ENCODE assay signal across 22 cellular contexts in the genomic region with DNA sequence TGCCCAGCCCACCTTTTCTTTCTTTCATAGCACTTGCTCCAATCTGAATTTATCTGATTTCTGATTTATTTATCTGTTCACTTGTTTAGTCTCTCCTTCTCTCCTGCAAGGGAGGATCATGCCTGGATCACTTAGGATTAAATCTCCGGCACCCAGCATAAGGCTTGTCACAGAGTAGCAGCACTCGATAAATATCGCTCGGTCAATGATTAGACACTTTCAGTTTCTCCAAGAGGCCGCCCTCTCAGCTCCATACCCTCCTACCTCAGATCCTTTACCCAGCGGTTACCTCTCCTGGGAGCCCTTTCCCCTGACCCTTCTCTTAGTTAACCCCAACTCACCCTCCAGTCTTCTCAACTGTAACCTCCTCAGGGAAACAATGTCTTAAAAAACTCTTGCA. TPM values are rescaled to one million over a fixed set of nuclear protein-coding genes. Genes with fewer than 3 reads are reported as not detected.
DNase-seq lines count a peak whose midpoint lies in the region; ATAC-seq and TF ChIP-seq lines count a peak whose summit lies in the region.
"Had no signal": no experiment of that assay in that cellular context is flagged by ENCODE, and none has a peak within 500 bp of the region (broad histone marks: within the 10 kb centered on the region; RNA-seq: fewer than 3 reads in every experiment).

No MANE protein-coding gene starts in this region.

- H3K4me3 Mint-ChIP-seq in WTC11 (peak overlapping the region; percentile 34; the same call in 1 of the 2 replicates), progenitor cell of endocrine pancreas (ENCODE audit: low read depth) (peak overlapping the region; percentile 52)
- H3K4me3 Mint-ChIP-seq in naive thymus-derived CD8-positive, alpha-beta T cell = peak overlapping the region in 2 of 10 donors; percentile 4 to 22
- H3K4me3 Mint-ChIP-seq: activated CD4-positive, alpha-beta T cell treated with anti-CD3 and anti-CD28 coated beads for 36 hours; activated T-cell treated with anti-CD3 and anti-CD28 coated beads, Interleukin-2, amount 50 U/mL, for 4 hours; stimulated activated naive B cell treated with anti-CD40 and anti-IgM and Interleukin-4, amounts not matched to agents 10 μg/mL and 1 μg/mL and 100 μg/mL, for 72 hours had no signal

- H3K27ac ChIP-seq in GM23248 (no peak overlapping the region), hepatocyte (no peak overlapping the region)

- peaks cover 7% of the 10 kb centered on the region; the same call in 1 of the 2 replicates for H3K79me2 ChIP-seq in GM23248 (ENCODE audit: insufficient read depth)
- H3K79me2 ChIP-seq in hepatocyte = peaks cover 2% of the 10 kb centered on the region

- H3K27ac Mint-ChIP-seq in WTC11 = no peak overlapping the region
- no peak overlapping the region for H3K27ac Mint-ChIP-seq in progenitor cell of endocrine pancreas
- peak overlapping the region in 2 of 10 donors; percentile 47 to 52 for H3K27ac Mint-ChIP-seq in naive thymus-derived CD8-positive, alpha-beta T cell
- H3K27ac Mint-ChIP-seq: activated CD4-positive, alpha-beta T cell treated with anti-CD3 and anti-CD28 coated beads for 36 hours; stimulated activated naive B cell treated with anti-CD40 and anti-IgM and Interleukin-4, amounts not matched to agents 10 μg/mL and 1 μg/mL and 100 μg/mL, for 72 hours had no signal

- POLR2A ChIA-PET in WTC11 (lab: Charles Lee) = no interaction called here
- POLR2A ChIA-PET in naive thymus-derived CD8-positive, alpha-beta T cell (lab: Charles Lee) = interaction anchor here (0.5 kb wide), 1 partner anchor 730 kb away, joined by 3 read pairs; no protein-coding TSS in a partner anchor

- H3K4me1 Mint-ChIP-seq in WTC11 (peaks cover 6% of the 10 kb centered on the region), progenitor cell of endocrine pancreas (ENCODE audit: low read depth) (peaks cover 5% of the 10 kb centered on the region)
- peaks cover 17 to 34% (median 24%) of the 10 kb centered on the region in 4 donors for H3K4me1 Mint-ChIP-seq in naive thymus-derived CD8-positive, alpha-beta T cell

- peaks cover 8% of the 10 kb centered on the region for H3K4me1 ChIP-seq in GM23248 (ENCODE audit: insufficient read depth)
- H3K4me1 ChIP-seq in hepatocyte (ENCODE audit: insufficient read depth) = peaks cover 3% of the 10 kb centered on the region

- H3K4me2 ChIP-seq in GM23248 (ENCODE audit: unreplicated experiment) (peak overlapping the region; percentile 85), hepatocyte (peak overlapping the region; percentile 87)
- H3K4me2 ChIP-seq: KMS-11 had no signal

- H3K9me3 ChIP-seq in GM23248 (ENCODE audit: low read depth) = no peaks in the 10 kb centered on the region
- H3K9me3 ChIP-seq in hepatocyte (ENCODE audit: low read depth) = no peaks in the 10 kb centered on the region
- H3K9me3 ChIP-seq: thoracic aorta had no signal

- H3K9me3 Mint-ChIP-seq in WTC11 (no peaks in the 10 kb centered on the region), progenitor cell of endocrine pancreas (ENCODE audit: low read depth) (no peaks in the 10 kb centered on the region)
- no peaks in the 10 kb centered on the region for H3K9me3 Mint-ChIP-seq in naive thymus-derived CD8-positive, alpha-beta T cell
- H3K9me3 Mint-ChIP-seq: activated T-cell treated with anti-CD3 and anti-CD28 coated beads, Interleukin-2, amount 50 U/mL, for 4 hours; stimulated activated naive B cell treated with anti-CD40 and anti-IgM and Interleukin-4, amounts not matched to agents 10 μg/mL and 1 μg/mL and 100 μg/mL, for 72 hours had no signal

- H3K27me3 ChIP-seq in GM23248 (replicated peaks; ENCODE audit: insufficient read depth) (no peaks in the 10 kb centered on the region), hepatocyte (no peaks in the 10 kb centered on the region)

- no peak for DNase-seq in GM23248
- DNase-seq in WTC11 (ENCODE audit: low spot score) = no peak
- DNase-seq in hepatocyte (ENCODE audit: low spot score) = no peak
- DNase-seq in progenitor cell of endocrine pancreas (ENCODE audit: low spot score, unreplicated experiment) = no peak
- DNase-seq in naive thymus-derived CD8-positive, alpha-beta T cell = no peak
- DNase-seq: activated CD4-positive, alpha-beta T cell treated with anti-CD3 and anti-CD28 coated beads for 36 hours; activated T-cell treated with anti-CD3 and anti-CD28 coated beads, Interleukin-2, amount 50 U/mL, for 4 hours; amniotic stem cell; cortex of kidney; EL; NCI-H2171; NCI-H524 treated with DMSO at 0.1 percent for 48 hours; occipital lobe; retina; stimulated activated CD4-positive, alpha-beta T cell treated with anti-CD3 and anti-CD28 coated beads, Interleukin-4, amount 100 ng/mL, for 1 hour; stimulated activated naive B cell treated with anti-CD40 and anti-IgM and Interleukin-4, amounts not matched to agents 10 μg/mL and 1 μg/mL and 100 μg/mL, for 72 hours; T-helper 1 cell had no signal

- TF ChIP-seq CTCF in WTC11 (IDR thresholded peaks at IDR 0.05) = no peak
- TF ChIP-seq CTCF in hepatocyte (IDR thresholded peaks at IDR 0.05; ENCODE audit: poor library complexity) = no peak
- no peak for TF ChIP-seq CTCF in progenitor cell of endocrine pancreas (IDR thresholded peaks at IDR 0.05; ENCODE audit: unreplicated experiment)

- in situ Hi-C loops in GM23248 (cut with MboI) = no loop called here

- H3K36me3 ChIP-seq in GM23248 (ENCODE audit: low read depth) = no peaks in the 10 kb centered on the region
- no peaks in the 10 kb centered on the region for H3K36me3 ChIP-seq in hepatocyte (replicated peaks; ENCODE audit: insufficient read depth, low read depth)

- H3K9me2 ChIP-seq in GM23248 (ENCODE audit: insufficient read depth) = no peaks in the 10 kb centered on the region
- H3K9me2 ChIP-seq in hepatocyte (replicated peaks; ENCODE audit: insufficient read depth) = no peaks in the 10 kb centered on the region

- no peaks in the 10 kb centered on the region for H3F3A ChIP-seq in GM23248 (ENCODE audit: insufficient read depth)

- H3K27me3 Mint-ChIP-seq in WTC11 (ENCODE audit: low read depth) (peaks cover 32% of the 10 kb centered on the region), progenitor cell of endocrine pancreas (no peaks in the 10 kb centered on the region)
- H3K27me3 Mint-ChIP-seq in naive thymus-derived CD8-positive, alpha-beta T cell = peaks cover 0 to 3% (median 0%) of the 10 kb centered on the region in 5 donors
- H3K27me3 Mint-ChIP-seq: activated CD4-positive, alpha-beta T cell treated with anti-CD3 and anti-CD28 coated beads for 36 hours had no signal

- no peak overlapping the region for H3K9ac ChIP-seq in GM23248
- H3K9ac ChIP-seq: KMS-11 had no signal

- H3K36me3 Mint-ChIP-seq in WTC11 (no peaks in the 10 kb centered on the region), progenitor cell of endocrine pancreas (ENCODE audit: insufficient read depth) (peaks cover 5% of the 10 kb centered on the region)
- peaks cover 0 to 17% (median 11%) of the 10 kb centered on the region in 3 donors for H3K36me3 Mint-ChIP-seq in naive thymus-derived CD8-positive, alpha-beta T cell

- no peaks in the 10 kb centered on the region for H4K20me1 ChIP-seq in GM23248 (ENCODE audit: insufficient read depth)
- no peaks in the 10 kb centered on the region for H4K20me1 ChIP-seq in hepatocyte (ENCODE audit: insufficient read depth, poor library complexity, severe bottlenecking)

- CTCF ChIA-PET in WTC11 (lab: Charles Lee) = interaction anchor here (1.3 kb wide), 1 partner anchor 17 kb away, joined by 3 read pairs; the partner anchor contains the start of gene ALKBH6

- WGBS in GM23248 (ENCODE audit: low coverage in 1 of 2, low lambda C conversion rate in 2 of 2, missing lambda C conversion rate in 2 of 2), 2 experiments = 90 to 93% methylated on average over 6 of the region's 6 CpGs
- WGBS in hepatocyte (ENCODE audit: low lambda C conversion rate, missing lambda C conversion rate) = 84% methylated on average over 6 of the region's 6 CpGs

- no peak overlapping the region for H3K4me3 ChIP-seq in GM23248
- no peak overlapping the region for H3K4me3 ChIP-seq in hepatocyte
- H3K4me3 ChIP-seq: lung had no signal

- no peak overlapping the region for H2AFZ ChIP-seq in GM23248
- H2AFZ ChIP-seq in hepatocyte = no peak overlapping the region

- ATAC-seq in WTC11 (no peak), HG02973 (IDR thresholded peaks at IDR 0.05; ENCODE audit: unreplicated experiment) (no peak), GM21515 (IDR thresholded peaks at IDR 0.05; ENCODE audit: unreplicated experiment) (no peak)
- ATAC-seq in naive thymus-derived CD8-positive, alpha-beta T cell = no peak
- ATAC-seq: activated CD4-positive, alpha-beta T cell treated with anti-CD3 and anti-CD28 coated beads for 36 hours; activated T-cell treated with anti-CD3 and anti-CD28 coated beads, Interleukin-2, amount 50 U/mL, for 4 hours; stimulated activated naive B cell treated with anti-CD40 and anti-IgM and Interleukin-4, amounts not matched to agents 10 μg/mL and 1 μg/mL and 100 μg/mL, for 72 hours had no signal

RNA-seq across cellular contexts. Expression of gene CLIP3, which starts 1.4 kb away (rescaled TPM):
- total RNA-seq in GM23248 (2014; rRNA removed; shearing (Covaris generic)) = 10.9 and 14.9 TPM in 2 replicates
- polyA plus RNA-seq in GM23248 (2016; fragmentation: Nextera tagmentation; extraction: Ambion mirVana) = 48.2 and 49.0 TPM in 2 replicates
- total RNA-seq in WTC11 (2021) = 16.2 to 19.4 TPM (median 17.9 TPM) in 3 replicates
- 5.1 and 12.8 TPM in 2 replicates for total RNA-seq in hepatocyte
- 19.5 and 21.8 TPM in 2 replicates for polyA plus RNA-seq in hepatocyte
- 16.2 and 17.9 TPM in 2 replicates for total RNA-seq in progenitor cell of endocrine pancreas
- total RNA-seq in naive thymus-derived CD8-positive, alpha-beta T cell = 1 to 10 TPM; 1.3 to 1.7 TPM
- 1 to 10 TPM in 2 of 3 donors, not detected in 1; 1.4 to 2.6 TPM for polyA plus RNA-seq in naive thymus-derived CD8-positive, alpha-beta T cell

RNA-seq across cellular contexts. Expression of gene ALKBH6, which starts 17.3 kb away (rescaled TPM):
- 32.1 and 34.1 TPM in 2 replicates for total RNA-seq in GM23248 (2014; rRNA removed; shearing (Covaris generic))
- polyA plus RNA-seq in GM23248 (2016; fragmentation: Nextera tagmentation; extraction: Ambion mirVana) = 25.6 and 29.2 TPM in 2 replicates
- total RNA-seq in WTC11 (2021) = 28.1 to 35.1 TPM (median 31.9 TPM) in 3 replicates
- total RNA-seq in hepatocyte = 14.2 and 24.1 TPM in 2 replicates
- polyA plus RNA-seq in hepatocyte = 31.1 and 33.7 TPM in 2 replicates
- total RNA-seq in progenitor cell of endocrine pancreas = 32.9 and 36.8 TPM in 2 replicates
- 10 to 100 TPM; 58.1 to 65.5 TPM for total RNA-seq in naive thymus-derived CD8-positive, alpha-beta T cell
- polyA plus RNA-seq in naive thymus-derived CD8-positive, alpha-beta T cell = 10 to 100 TPM; 18.7 to 25.6 (median 21.9) TPM

RNA-seq across cellular contexts. Expression of gene SYNE4, which starts 22.7 kb away (rescaled TPM):
- not detected in 2 replicates for total RNA-seq in GM23248 (2014; rRNA removed; shearing (Covaris generic))
- polyA plus RNA-seq in GM23248 (2016; fragmentation: Nextera tagmentation; extraction: Ambion mirVana) = 0.11 and 0.31 TPM in 2 replicates
- 17.6 to 28.5 TPM (median 27.9 TPM) in 3 replicates for total RNA-seq in WTC11 (2021)
- 6.5 and 8.9 TPM in 2 replicates for total RNA-seq in hepatocyte
- polyA plus RNA-seq in hepatocyte = 19.8 and 21.1 TPM in 2 replicates
- 32.8 and 33.2 TPM in 2 replicates for total RNA-seq in progenitor cell of endocrine pancreas
- 1 to 10 TPM; 3.5 to 4.7 TPM for total RNA-seq in naive thymus-derived CD8-positive, alpha-beta T cell
- under 1 TPM in 1 of 3 donors, not detected in 2; 0.19 TPM for polyA plus RNA-seq in naive thymus-derived CD8-positive, alpha-beta T cell
- total RNA-seq: occipital lobe had no signal

RNA-seq across cellular contexts. Expression of gene THAP8, which starts 22.8 kb away (rescaled TPM):
- 3.8 and 8.2 TPM in 2 replicates for total RNA-seq in GM23248 (2014; rRNA removed; shearing (Covaris generic))
- 11.8 and 12.8 TPM in 2 replicates for polyA plus RNA-seq in GM23248 (2016; fragmentation: Nextera tagmentation; extraction: Ambion mirVana)
- 6.6 to 10.7 TPM (median 6.9 TPM) in 3 replicates for total RNA-seq in WTC11 (2021)
- 4.5 and 6.8 TPM in 2 replicates for total RNA-seq in hepatocyte
- 23.1 and 24.1 TPM in 2 replicates for polyA plus RNA-seq in hepatocyte
- total RNA-seq in progenitor cell of endocrine pancreas = 10.1 and 10.4 TPM in 2 replicates
- total RNA-seq in naive thymus-derived CD8-positive, alpha-beta T cell = 1 to 10 TPM; 3.6 to 4.6 TPM
- polyA plus RNA-seq in naive thymus-derived CD8-positive, alpha-beta T cell = 1 to 10 TPM; 2.4 to 7.2 (median 5.3) TPM

RNA-seq across cellular contexts. Expression of gene WDR62, which starts 23.4 kb away (rescaled TPM):
- 2.8 and 3.4 TPM in 2 replicates for total RNA-seq in GM23248 (2014; rRNA removed; shearing (Covaris generic))
- polyA plus RNA-seq in GM23248 (2016; fragmentation: Nextera tagmentation; extraction: Ambion mirVana) (2.6 and 2.7 TPM in 2 replicates), hepatocyte (1.2 and 4.6 TPM in 2 replicates)
- total RNA-seq in WTC11 (2021) (30.9 to 40.0 TPM (median 30.9 TPM) in 3 replicates), hepatocyte (1.8 and 2.1 TPM in 2 replicates), progenitor cell of endocrine pancreas (9.2 and 10.6 TPM in 2 replicates)
- 1 to 10 TPM; 2.0 to 2.5 TPM for total RNA-seq in naive thymus-derived CD8-positive, alpha-beta T cell
- under 1 TPM in 2 of 3 donors, not detected in 1; 0.13 to 0.23 TPM for polyA plus RNA-seq in naive thymus-derived CD8-positive, alpha-beta T cell
